Comparison of ENCODE assay signal across 13 cellular contexts in the genomic region with DNA sequence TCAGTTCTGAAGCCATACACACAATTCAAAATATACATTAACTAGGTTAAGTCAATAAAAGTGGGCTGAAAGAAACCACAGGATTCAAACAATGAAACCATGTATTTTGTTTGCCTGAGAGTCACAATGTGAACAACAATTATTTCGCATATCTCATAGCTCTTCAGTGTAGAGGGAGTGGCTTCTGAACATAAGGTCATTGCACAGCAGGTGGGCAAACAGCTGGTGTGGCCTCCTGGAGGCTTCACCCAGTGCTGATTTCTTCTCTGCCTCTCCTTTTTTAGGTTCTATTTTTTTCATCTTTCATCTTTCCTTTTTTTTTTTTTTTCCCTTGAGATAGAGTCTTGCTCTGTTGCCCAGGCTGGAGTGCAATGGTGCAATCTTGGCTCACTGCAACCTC. TPM values are rescaled to one million over a fixed set of nuclear protein-coding genes. Genes with fewer than 3 reads are reported as not detected.
DNase-seq lines count a peak whose midpoint lies in the region; ATAC-seq and TF ChIP-seq lines count a peak whose summit lies in the region.
"Had no signal": no experiment of that assay in that cellular context is flagged by ENCODE, and none has a peak within 500 bp of the region (broad histone marks: within the 10 kb centered on the region; RNA-seq: fewer than 3 reads in every experiment).

No MANE protein-coding gene starts in this region.

- H3K36me3 Mint-ChIP-seq in glutamatergic neuron (ENCODE audit: unreplicated experiment) = peaks cover 29% of the 10 kb centered on the region

- no peak overlapping the region for H3K4me3 Mint-ChIP-seq in glutamatergic neuron (ENCODE audit: unreplicated experiment)
- H3K4me3 Mint-ChIP-seq: CD14-positive monocyte had no signal

- H3K27me3 Mint-ChIP-seq in glutamatergic neuron (ENCODE audit: unreplicated experiment) = peaks cover 4% of the 10 kb centered on the region

- peaks cover 13% of the 10 kb centered on the region for H3K9me3 Mint-ChIP-seq in glutamatergic neuron (ENCODE audit: unreplicated experiment)

- DNase-seq in NCI-H345 (lab: John Stamatoyannopoulos, UW) (peak; percentile 22), NCI-H345 treated with DMSO at 0.1 percent for 48 hours (lab: John Stamatoyannopoulos, UW; ENCODE audit: unreplicated experiment) (no peak), DMS53 (lab: John Stamatoyannopoulos, UW) (peak; percentile 82), NCI-H2107 treated with DMSO at 0.1 percent for 48 hours (lab: John Stamatoyannopoulos, UW; ENCODE audit: unreplicated experiment) (peak; percentile 31), glutamatergic neuron (peak; percentile 22), SW 1271 (lab: John Stamatoyannopoulos, UW) (no peak), 8988T (no peak)
- DNase-seq: GOT3, KBM-7, NCI-H1092 treated with DMSO at 0.1 percent for 48 hours, NCI-H1930 had no signal

- no peak for ATAC-seq in HG02678 (IDR thresholded peaks at IDR 0.05; ENCODE audit: unreplicated experiment)

- H3K4me1 Mint-ChIP-seq in glutamatergic neuron (ENCODE audit: low read depth, unreplicated experiment) = peaks cover 11% of the 10 kb centered on the region
- H3K4me1 Mint-ChIP-seq: CD14-positive monocyte had no signal

- no peak for TF ChIP-seq CTCF in glutamatergic neuron (IDR thresholded peaks at IDR 0.05; ENCODE audit: partially characterized antibody, unreplicated experiment)

- peak overlapping the region; percentile 75 for H3K27ac Mint-ChIP-seq in glutamatergic neuron (ENCODE audit: unreplicated experiment)

RNA-seq across cellular contexts. Expression of gene ZNF254, which starts 40.4 kb away (rescaled TPM):
- 56.0 TPM for total RNA-seq in glutamatergic neuron (ENCODE audit: unreplicated experiment)

Comparison
In these comparisons a context has a peak if more than half of its experiments do, and no peak if none do; other contexts are left out.
1. DNase-seq: peak in NCI-H345 (single experiment), DMS53 (single experiment), NCI-H2107 treated with DMSO at 0.1 percent for 48 hours (single experiment) and glutamatergic neuron (single experiment); none in NCI-H345 treated with DMSO at 0.1 percent for 48 hours (single experiment), SW 1271 (0 of 2) and 8988T (single experiment).